8 cellular contexts compared by ENCODE assay signal in genomic region chr2:101223814-101224231, GRCh38. TPM values are rescaled to one million over a fixed set of nuclear protein-coding genes. Genes with fewer than 3 reads are reported as not detected.
DNase-seq lines count a peak whose midpoint lies in the region; ATAC-seq and TF ChIP-seq lines count a peak whose summit lies in the region.

No MANE protein-coding gene starts in this region.

- H3K4me1 ChIP-seq in CD8-positive, alpha-beta memory T cell (ENCODE audit: insufficient read depth, low read length): peaks cover 12% of the 10 kb centered on the region
- H3K4me1 ChIP-seq in left lung: peaks cover 0 to 5% of the 10 kb centered on the region in 2 donors
- H3K4me1 ChIP-seq in testis: no peaks in the 10 kb centered on the region

- peak overlapping the region in 6 of 7 donors; percentile 37 to 72 (median 58) for H3K4me3 Mint-ChIP-seq in CD8-positive, alpha-beta memory T cell

- peak overlapping the region; percentile 19 to 93 (median 76) for H3K27ac Mint-ChIP-seq in CD8-positive, alpha-beta memory T cell

- TF ChIP-seq POLR2A in testis (IDR thresholded peaks at IDR 0.05): no peak

- H3K9me3 Mint-ChIP-seq in CD8-positive, alpha-beta memory T cell: peaks cover 0 to 8% (median 0%) of the 10 kb centered on the region in 5 donors

- H3K4me3 ChIP-seq in CD8-positive, alpha-beta memory T cell (ENCODE audit: low read length): peak overlapping the region; percentile 9
- H3K4me3 ChIP-seq in left lung (no peak overlapping the region), testis (no peak overlapping the region)

- POLR2A ChIA-PET in CD8-positive, alpha-beta memory T cell (lab: Charles Lee): interaction anchor here (0.7 kb wide), 1 partner anchor 105 kb away, joined by 3 read pairs; no protein-coding TSS in a partner anchor

- peak; percentile 18 to 71 (median 39) for DNase-seq in CD8-positive, alpha-beta memory T cell
- DNase-seq in left lung (no peak), AG08396 (ENCODE audit: low spot score) (no peak), COLO829 (ENCODE audit: low spot score) (no peak), testis (no peak)

- no peaks in the 10 kb centered on the region for H3K9me3 ChIP-seq in CD8-positive, alpha-beta memory T cell (ENCODE audit: low read length)
- H3K9me3 ChIP-seq in left lung (no peaks in the 10 kb centered on the region), testis (no peaks in the 10 kb centered on the region)

- 80 to 94% methylated on average over 7 of the region's 7 CpGs for WGBS in testis, 2 donors

- no peaks in the 10 kb centered on the region for H3K27me3 Mint-ChIP-seq in CD8-positive, alpha-beta memory T cell

- H3K36me3 ChIP-seq in CD8-positive, alpha-beta memory T cell (ENCODE audit: insufficient read depth, low read length): no peaks in the 10 kb centered on the region
- H3K36me3 ChIP-seq in left lung (no peaks in the 10 kb centered on the region), testis (ENCODE audit: low read depth, missing control alignments) (no peaks in the 10 kb centered on the region)

- intact Hi-C loops in left lung (cut with DNase I) (no loop called here), testis (cut with DNase I; ENCODE audit: low total_unique reads) (no loop called here)

- no peak overlapping the region for H3K27ac ChIP-seq in CD8-positive, alpha-beta memory T cell (ENCODE audit: low read depth, low read length)
- H3K27ac ChIP-seq in left lung (no peak overlapping the region), testis (no peak overlapping the region)

- CTCF ChIA-PET in CD8-positive, alpha-beta memory T cell (lab: Charles Lee): interaction anchor here (1.1 to 1.7 kb wide), 5 partner anchors 8 to 139 kb away, joined by 3 to 5 read pairs (median 5); no protein-coding TSS in a partner anchor

- peak; percentile 98 for ATAC-seq in GM21360 (IDR thresholded peaks at IDR 0.05; ENCODE audit: unreplicated experiment)
- ATAC-seq in HG03571 (IDR thresholded peaks at IDR 0.05; ENCODE audit: unreplicated experiment): peak; percentile 100
- peak; percentile 96 to 97 for ATAC-seq in activated CD4-positive, CD25-positive, alpha-beta regulatory T cell treated with anti-CD3 and anti-CD28 coated beads, Interleukin-2, amount 50 U/mL, for 24 hours
- ATAC-seq in left lung: peak; percentile 21

- H3K36me3 Mint-ChIP-seq in CD8-positive, alpha-beta memory T cell: no peaks in the 10 kb centered on the region

- peaks cover 14 to 24% (median 14%) of the 10 kb centered on the region in 3 donors for H3K4me1 Mint-ChIP-seq in CD8-positive, alpha-beta memory T cell

- no peaks in the 10 kb centered on the region for H3K27me3 ChIP-seq in CD8-positive, alpha-beta memory T cell (ENCODE audit: insufficient read depth, low read length, poor library complexity, severe bottlenecking)
- no peaks in the 10 kb centered on the region for H3K27me3 ChIP-seq in left lung
- no peaks in the 10 kb centered on the region for H3K27me3 ChIP-seq in testis

- TF ChIP-seq CTCF in left lung (IDR thresholded peaks at IDR 0.05) (no peak), testis (IDR thresholded peaks at IDR 0.05) (no peak)

RNA-seq across cellular contexts. Expression of gene CNOT11, which starts 28.9 kb away (rescaled TPM):
- total RNA-seq in CD8-positive, alpha-beta memory T cell: 10 to 100 TPM; 60.9 to 67.4 TPM
- 70.0 TPM for polyA plus RNA-seq in CD8-positive, alpha-beta memory T cell
- total RNA-seq in left lung: 10 to 100 TPM; 32.6 to 35.7 TPM
- 10 to 100 TPM; 43.7 to 45.7 TPM for total RNA-seq in testis
- polyA plus RNA-seq in testis (ENCODE audit: insufficient read depth, low read depth, low replicate concordance): 81.1 TPM

Comparison
In these comparisons a context has a peak if more than half of its experiments do, and no peak if none do; other contexts are left out.
1. DNase-seq: peak in CD8-positive, alpha-beta memory T cell (5 of 5); none in left lung (0 of 2), AG08396 (single experiment), COLO829 (single experiment) and testis (single experiment).
2. ATAC-seq: peak in every context shown above with its lines; median percentile 100 in HG03571; 98 in GM21360; 96 in activated CD4-positive, CD25-positive, alpha-beta regulatory T cell treated with anti-CD3 and anti-CD28 coated beads, Interleukin-2, amount 50 U/mL, for 24 hours; 21 in left lung.